ENCODE assay signal across 18 cellular contexts in genomic region chr16:27728691-27729090, GRCh38.
"Had no signal": no experiment of that assay in that cellular context is flagged by ENCODE, and none has a peak within 500 bp of the region (broad histone marks: within the 10 kb centered on the region; RNA-seq: fewer than 3 reads in every experiment).

No MANE protein-coding gene starts in this region.

- H3K27me3 Mint-ChIP-seq: activated naive CD8-positive, alpha-beta T cell; stimulated activated naive B cell treated with anti-CD40 and anti-IgM and Interleukin-4, amounts not matched to agents 10 μg/mL and 1 μg/mL and 100 μg/mL, for 72 hours had no signal

- H3K9me3 Mint-ChIP-seq: activated T-helper 1 cell treated with anti-CD3 and anti-CD28 coated beads, Interleukin-12 subunit alpha, Interleukin-12 subunit beta, Interleukin-2, Interleukin-4 antibody, amounts not matched to agents 30 ng/mL and 10 ng/mL and 1 ng/mL, durations not matched to agents 14 hours and 24 hours and 36 hours; natural killer cell; stimulated activated naive B cell treated with anti-CD40 and anti-IgM and Interleukin-4, amounts not matched to agents 10 μg/mL and 1 μg/mL and 100 μg/mL, for 72 hours had no signal

- H3K4me3 Mint-ChIP-seq: activated naive CD8-positive, alpha-beta T cell; activated T-helper 1 cell treated with anti-CD3 and anti-CD28 coated beads, Interleukin-12 subunit alpha, Interleukin-12 subunit beta, Interleukin-2, Interleukin-4 antibody, amounts not matched to agents 30 ng/mL and 10 ng/mL and 1 ng/mL, durations not matched to agents 14 hours and 24 hours and 36 hours; natural killer cell; stimulated activated naive B cell treated with anti-CD40 and anti-IgM and Interleukin-4, amounts not matched to agents 10 μg/mL and 1 μg/mL and 100 μg/mL, for 72 hours had no signal

- ATAC-seq: natural killer cell; stimulated activated naive B cell treated with anti-CD40 and anti-IgM and Interleukin-4, amounts not matched to agents 10 μg/mL and 1 μg/mL and 100 μg/mL, for 72 hours had no signal

- H3K36me3 ChIP-seq: pancreas had no signal

- H3K27ac Mint-ChIP-seq: activated naive CD8-positive, alpha-beta T cell; activated T-helper 1 cell treated with anti-CD3 and anti-CD28 coated beads, Interleukin-12 subunit alpha, Interleukin-12 subunit beta, Interleukin-2, Interleukin-4 antibody, amounts not matched to agents 30 ng/mL and 10 ng/mL and 1 ng/mL, durations not matched to agents 14 hours and 24 hours and 36 hours; stimulated activated naive B cell treated with anti-CD40 and anti-IgM and Interleukin-4, amounts not matched to agents 10 μg/mL and 1 μg/mL and 100 μg/mL, for 72 hours had no signal

- H3K36me3 Mint-ChIP-seq: natural killer cell had no signal

- H3K4me1 ChIP-seq: pancreas had no signal

- H3K4me3 ChIP-seq: dorsolateral prefrontal cortex, pancreas, sigmoid colon, spleen, tibial artery had no signal

- H3K27ac ChIP-seq: epithelial cell of prostate, neutrophil, pancreas, sigmoid colon, spleen, tibial artery, WERI-Rb-1 had no signal

- FAIRE-seq: pancreas had no signal

- DNase-seq: activated CD4-positive, alpha-beta T cell treated with anti-CD3 and anti-CD28 coated beads for 1 hour; activated CD4-positive, alpha-beta T cell treated with anti-CD3 and anti-CD28 coated beads, Interleukin-2, amount 50 U/mL, for 48 hours; activated gamma-delta T cell treated with Interleukin-2 at 50 U/mL for 16 hours; activated T-cell treated with anti-CD3 and anti-CD28 coated beads for 4 hours; amniotic stem cell; mesendoderm; natural killer cell; sigmoid colon; spleen; stimulated activated naive B cell treated with anti-CD40 and anti-IgM and Interleukin-4, amounts not matched to agents 10 μg/mL and 1 μg/mL and 100 μg/mL, for 72 hours; tibial artery; WERI-Rb-1 had no signal

- H3K9me3 ChIP-seq: neutrophil, pancreas, sigmoid colon, spleen, tibial artery had no signal

- H3K27me3 ChIP-seq: dorsolateral prefrontal cortex, neutrophil, pancreas, sigmoid colon, spleen, tibial artery had no signal
